ENCODE assay signal across 8 cellular contexts in genomic region chr5:147578228-147579024, GRCh38.
A peak's percentile ranks its signal among the peaks of the same experiment; 100 is the strongest.
DNase-seq lines count a peak whose midpoint lies in the region; ATAC-seq, FAIRE-seq and TF ChIP-seq lines count a peak whose summit lies in the region.

No MANE protein-coding gene starts in this region.

- TF ChIP-seq CTCF in D721Med (IDR thresholded peaks at IDR 0.05; ENCODE audit: insufficient read depth, missing control alignments) = peak; percentile 74
- TF ChIP-seq CTCF in RWPE1 (conservative IDR thresholded peaks at IDR 0.05; ENCODE audit: low read depth) = peak; percentile 83
- peak; percentile 70 for TF ChIP-seq CTCF in fibroblast of the aortic adventitia (IDR thresholded peaks at IDR 0.05; ENCODE audit: insufficient read depth, low read length)

- H3K36me3 Mint-ChIP-seq in activated T-cell treated with anti-CD3 and anti-CD28 coated beads, Interleukin-2, amount 50 U/mL, for 24 hours (ENCODE audit: low read depth) = no peaks in the 10 kb centered on the region

- POLR2A ChIA-PET in RWPE1 (lab: Yijun Ruan, JAX; ENCODE audit: low non-redundant PET) = no interaction called here

- no peak overlapping the region for H3K27ac ChIP-seq in RWPE1

- H3K4me3 ChIP-seq in fibroblast of the aortic adventitia (ENCODE audit: low read depth, low read length) = peak overlapping the region; percentile 46

- no peak overlapping the region for H3K27ac Mint-ChIP-seq in activated T-cell treated with anti-CD3 and anti-CD28 coated beads, Interleukin-2, amount 50 U/mL, for 24 hours

- in situ Hi-C loops in KBM-7 (cut with MboI; ENCODE audit: low pct_unique_long_range_greater_than_20kb, low sequenced_read_pairs) = no loop called here

- peaks cover 17% of the 10 kb centered on the region for H3K9me3 Mint-ChIP-seq in activated T-cell treated with anti-CD3 and anti-CD28 coated beads, Interleukin-2, amount 50 U/mL, for 24 hours

- H3K27me3 Mint-ChIP-seq in activated T-cell treated with anti-CD3 and anti-CD28 coated beads, Interleukin-2, amount 50 U/mL, for 24 hours = peaks cover 12% of the 10 kb centered on the region

- H3K4me3 Mint-ChIP-seq in activated T-cell treated with anti-CD3 and anti-CD28 coated beads, Interleukin-2, amount 50 U/mL, for 24 hours = no peak overlapping the region

- H3K4me1 Mint-ChIP-seq in activated T-cell treated with anti-CD3 and anti-CD28 coated beads, Interleukin-2, amount 50 U/mL, for 24 hours (ENCODE audit: low read depth) = no peaks in the 10 kb centered on the region

- no peak for DNase-seq in D721Med (ENCODE audit: insufficient read length, low spot score)
- peak; percentile 29 for DNase-seq in KBM-7
- DNase-seq in RWPE1 (ENCODE audit: low spot score) = peak; percentile 59
- DNase-seq in fibroblast of the aortic adventitia (ENCODE audit: low read depth) = peak; percentile 86
- DNase-seq in retina = peak; percentile 43
- no peak for DNase-seq in activated T-cell treated with anti-CD3 and anti-CD28 coated beads, Interleukin-2, amount 50 U/mL, for 24 hours
- no peak for DNase-seq in stimulated activated naive CD8-positive, alpha-beta T cell treated with anti-CD3 and anti-CD28 coated beads, Interleukin-15, Interleukin-2, amounts not matched to agents 100 U/mL and 50 U/mL, for 24 hours

- no peak for ATAC-seq in stimulated activated naive CD8-positive, alpha-beta T cell treated with anti-CD3 and anti-CD28 coated beads, Interleukin-15, Interleukin-2, amounts not matched to agents 100 U/mL and 50 U/mL, for 24 hours
- ATAC-seq in GM19324 (IDR thresholded peaks at IDR 0.05; ENCODE audit: low FRiP score, unreplicated experiment) = no peak

- CTCF ChIA-PET in RWPE1 (lab: Yijun Ruan, JAX) = interaction anchor here (0.6 to 1.4 kb wide), 25 partner anchors 9 to 1984 kb away, joined by 3 to 15 read pairs (median 3); partner anchors contain the start of gene DPYSL3

- peak; percentile 91 for FAIRE-seq in D721Med (lab: Jason Lieb, UNC)

Comparison
In these comparisons a context has a peak if more than half of its experiments do, and no peak if none do; other contexts are left out.
1. DNase-seq: peak in KBM-7 (single experiment), RWPE1 (single experiment), fibroblast of the aortic adventitia (single experiment) and retina (single experiment); none in D721Med (single experiment), activated T-cell treated with anti-CD3 and anti-CD28 coated beads, Interleukin-2, amount 50 U/mL, for 24 hours (single experiment) and stimulated activated naive CD8-positive, alpha-beta T cell treated with anti-CD3 and anti-CD28 coated beads, Interleukin-15, Interleukin-2, amounts not matched to agents 100 U/mL and 50 U/mL, for 24 hours (single experiment).
2. Peak in every context shown above with its lines, with median percentiles within 50 percentile points of each other: CTCF ChIP-seq.